Comparison of ENCODE assay signal across 8 cellular contexts in genomic region chrX:10619311-10620015, GRCh38. TPM values are rescaled to one million over a fixed set of nuclear protein-coding genes. Genes with fewer than 3 reads are reported as not detected.
DNase-seq lines count a peak whose midpoint lies in the region; TF ChIP-seq lines count a peak whose summit lies in the region.

No MANE protein-coding gene starts in this region.

- BruUV-seq in Caco-2 (replicated peaks; lab: Mats Ljungman, UMichigan): no TSS peak

- H3K4me3 ChIP-seq in Caco-2 (ENCODE audit: low read depth, low read length): peak overlapping the region; percentile 48
- H3K4me3 ChIP-seq in ectodermal cell (ENCODE audit: insufficient read depth, low read depth, low read length): peak overlapping the region; percentile 58

- TF ChIP-seq CTCF in Caco-2 (IDR thresholded peaks at IDR 0.05; ENCODE audit: insufficient read depth in 1 of 2, low read depth in 1 of 2, low read length in 1 of 2, severe bottlenecking in 1 of 2, unreplicated experiment in 1 of 2) (no peak), nephron (IDR thresholded peaks at IDR 0.05; ENCODE audit: unreplicated experiment in 3 of 3) (no peak)

- CTCF ChIA-PET in Caco-2 (lab: Charles Lee): interaction anchor here (0.6 to 1.0 kb wide), 2 partner anchors 30 to 481 kb away, joined by 3 to 4 read pairs; no protein-coding TSS in a partner anchor

- POLR2A ChIA-PET in Caco-2 (lab: Charles Lee): interaction anchor here (0.6 to 0.7 kb wide), 2 partner anchors 242 to 1098 kb away, joined by 3 to 4 read pairs; no protein-coding TSS in a partner anchor

- H3K36me3 Mint-ChIP-seq in Caco-2 (ENCODE audit: insufficient read depth, unreplicated experiment) (peaks cover 17% of the 10 kb centered on the region), nephron (ENCODE audit: low read depth) (no peaks in the 10 kb centered on the region)

- no peaks in the 10 kb centered on the region for H3K9me3 Mint-ChIP-seq in Caco-2 (ENCODE audit: unreplicated experiment)
- no peaks in the 10 kb centered on the region for H3K9me3 Mint-ChIP-seq in nephron

- H3K9me3 ChIP-seq in Caco-2 (no peaks in the 10 kb centered on the region), ectodermal cell (ENCODE audit: control insufficient read depth, low read length) (no peaks in the 10 kb centered on the region)

- H3K27me3 Mint-ChIP-seq in Caco-2 (ENCODE audit: insufficient read depth, unreplicated experiment) (no peaks in the 10 kb centered on the region), nephron (ENCODE audit: low read depth) (no peaks in the 10 kb centered on the region)

- DNase-seq in Caco-2 (no peak), M059J (ENCODE audit: low read depth) (peak; percentile 39), AG08396 (ENCODE audit: low spot score) (no peak), NCI-H1417 treated with DMSO at 0.1 percent for 48 hours (lab: John Stamatoyannopoulos, UW) (no peak), MV-4-11 (lab: John Stamatoyannopoulos, UW) (no peak)
- no peak for DNase-seq in stimulated activated CD4-positive, alpha-beta T cell treated with anti-CD3 and anti-CD28 coated beads, Interleukin-1b, Interleukin-23, amount 100 ng/mL, for 48 hours

- WGBS in ectodermal cell, 2 experiments: 2 to 4% methylated on average over 12 of the region's 12 CpGs

- H3K36me3 ChIP-seq in Caco-2 (ENCODE audit: control insufficient read depth, insufficient read depth, low read length): no peaks in the 10 kb centered on the region
- H3K36me3 ChIP-seq in ectodermal cell (ENCODE audit: control insufficient read depth, insufficient read depth, low read length): no peaks in the 10 kb centered on the region

- H3K27ac Mint-ChIP-seq in Caco-2 (ENCODE audit: unreplicated experiment) (peak overlapping the region; percentile 86), nephron (peak overlapping the region; percentile 89 to 91 (median 90))

- H3K4me3 Mint-ChIP-seq in Caco-2 (ENCODE audit: unreplicated experiment) (peak overlapping the region; percentile 95), nephron (peak overlapping the region; percentile 87 to 97 (median 96))

- H3K4me1 Mint-ChIP-seq in Caco-2 (ENCODE audit: low read depth, unreplicated experiment) (peaks cover 18% of the 10 kb centered on the region), nephron (peaks cover 57% of the 10 kb centered on the region)

- H3K27me3 ChIP-seq in Caco-2 (replicated peaks; ENCODE audit: control insufficient read depth, insufficient read depth, low read length) (no peaks in the 10 kb centered on the region), ectodermal cell (ENCODE audit: control insufficient read depth, insufficient read depth, low read length, poor library complexity, severe bottlenecking) (no peaks in the 10 kb centered on the region)

- H3K4me1 ChIP-seq in Caco-2: peaks cover 24% of the 10 kb centered on the region; the same call in 1 of the 2 replicates
- H3K4me1 ChIP-seq in ectodermal cell (ENCODE audit: control insufficient read depth, insufficient read depth, low read length): peaks cover 8% of the 10 kb centered on the region

- H3K27ac ChIP-seq in ectodermal cell (ENCODE audit: insufficient read depth, low read depth, low read length, poor library complexity, severe bottlenecking): peak overlapping the region; percentile 44

- intact Hi-C loops in Caco-2 (cut with micrococcal nuclease; ENCODE audit: unreplicated experiment): loop anchor here (2.0 to 5.0 kb wide), 2 partner anchors 17 to 427 kb away; no protein-coding TSS in a partner anchor

RNA-seq across cellular contexts. Expression of gene MID1, which starts 0.9 kb away (rescaled TPM):
- 54.0 and 61.3 TPM in 2 replicates for total RNA-seq in Caco-2 (2022)
- total RNA-seq in M059J (2014; rRNA removed; shearing (Covaris generic)): 30.9 and 44.1 TPM in 2 replicates
- polyA plus RNA-seq in ectodermal cell (2013, experiment 1 of 4): 42.8 TPM
- 41.5 TPM for polyA plus RNA-seq in ectodermal cell (2013, experiment 2 of 4)
- polyA plus RNA-seq in ectodermal cell (2013, experiment 3 of 4): 34.7 TPM
- polyA plus RNA-seq in ectodermal cell (2013, experiment 4 of 4): 42.3 TPM
